In the genomic region with DNA sequence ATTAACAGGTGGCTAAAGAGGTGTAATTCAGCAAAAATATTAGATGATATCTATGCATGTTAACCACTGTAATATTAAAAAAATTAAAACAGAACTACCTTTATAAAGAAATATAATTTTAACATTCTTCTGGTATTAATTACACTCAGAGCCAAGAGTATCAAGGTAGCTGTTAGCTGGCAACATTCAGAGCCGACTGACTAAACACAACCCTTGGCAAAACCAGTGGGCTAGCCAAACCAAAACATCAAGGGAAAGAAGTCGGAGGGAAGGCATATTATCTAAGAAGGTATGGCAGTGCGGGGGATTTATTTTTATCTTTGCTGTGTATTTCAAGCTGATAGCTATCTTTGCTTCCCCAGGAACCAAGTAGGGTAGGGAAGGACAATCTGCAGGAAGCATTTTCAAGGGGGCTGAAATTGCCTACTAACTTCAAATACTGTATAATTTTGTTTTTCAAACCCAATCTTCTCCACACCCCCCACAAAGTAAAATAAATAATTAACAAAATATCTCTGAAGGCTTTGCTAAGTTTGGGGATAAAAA, we compare ENCODE assay signal across 21 cellular contexts. TPM values are rescaled to one million over a fixed set of nuclear protein-coding genes. Genes with fewer than 3 reads are reported as not detected.
DNase-seq lines count a peak whose midpoint lies in the region; ATAC-seq, FAIRE-seq and TF ChIP-seq lines count a peak whose summit lies in the region.
"Had no signal": no experiment of that assay in that cellular context is flagged by ENCODE, and none has a peak within 500 bp of the region (broad histone marks: within the 10 kb centered on the region; RNA-seq: fewer than 3 reads in every experiment).

No MANE protein-coding gene starts in this region.

- H3K4ac ChIP-seq in IMR-90 (ENCODE audit: low read depth, low read length) = no peak overlapping the region
- H3K4ac ChIP-seq in H1 (replicated peaks; ENCODE audit: insufficient read length, low read depth, low read length) = no peak overlapping the region
- no peak overlapping the region for H3K4ac ChIP-seq in neuronal stem cell (ENCODE audit: low read length)

- peaks cover 0 to 3% (median 0%) of the 10 kb centered on the region in 3 donors for H3K4me1 Mint-ChIP-seq in CD8-positive, alpha-beta memory T cell
- H3K4me1 Mint-ChIP-seq: CD14-positive monocyte had no signal

- H3K4me1 ChIP-seq in CD8-positive, alpha-beta memory T cell (ENCODE audit: insufficient read depth, low read length) = no peaks in the 10 kb centered on the region
- H3K4me1 ChIP-seq in IMR-90 (ENCODE audit: control insufficient read depth, insufficient read depth, low read length) (peaks cover 27% of the 10 kb centered on the region), H1 (replicated peaks in 1 of 4; ENCODE audit: control insufficient read depth in 3 of 4, insufficient read depth in 4 of 4, low read length in 3 of 4) (peaks cover 0 to 21% (median 2%) of the 10 kb centered on the region in 4 experiments; a peak in 3 of 7 replicates), neuronal stem cell (ENCODE audit: control insufficient read depth in 2 of 2, insufficient read depth in 1 of 2, low read depth in 1 of 2, low read length in 2 of 2) (peaks cover 0 to 7% of the 10 kb centered on the region in 2 donors)
- H3K4me1 ChIP-seq: A549 had no signal

- BruUV-seq in IMR-90 (replicated peaks; lab: Mats Ljungman, UMichigan) = no TSS peak

- peaks cover 84% of the 10 kb centered on the region for H4K20me1 ChIP-seq in IMR-90 (ENCODE audit: insufficient read depth, low read length)
- no peaks in the 10 kb centered on the region for H4K20me1 ChIP-seq in H1 (replicated peaks in 1 of 2; ENCODE audit: control insufficient read depth in 1 of 2, insufficient read depth in 2 of 2, low read length in 2 of 2)

- H3K4me2 ChIP-seq in IMR-90 (ENCODE audit: low read depth, low read length) (no peak overlapping the region), H1 (ENCODE audit: insufficient read depth in 1 of 2, low read depth in 2 of 2, low read length in 2 of 2) (no peak overlapping the region), neuronal stem cell (ENCODE audit: insufficient read depth, low read length, poor library complexity, severe bottlenecking) (no peak overlapping the region)
- H3K4me2 ChIP-seq: A549, PC-9 had no signal

- H2BK20ac ChIP-seq in IMR-90 (ENCODE audit: low read depth, low read length) = no peak overlapping the region
- H2BK20ac ChIP-seq in H1 (ENCODE audit: low read length) = no peak overlapping the region

- H4K91ac ChIP-seq in IMR-90 (ENCODE audit: insufficient read depth, low read depth, low read length) = no peak overlapping the region
- no peak overlapping the region for H4K91ac ChIP-seq in H1 (replicated peaks; ENCODE audit: insufficient read length, low read length)
- H4K91ac ChIP-seq in neuronal stem cell (ENCODE audit: low read depth, low read length, poor library complexity) = no peak overlapping the region

- TF ChIP-seq CTCF in IMR-90 (conservative IDR thresholded peaks at IDR 0.05; ENCODE audit: low read depth, low read length) (no peak), H1 (IDR thresholded peaks at IDR 0.05; ENCODE audit: control extremely low read depth in 1 of 3, insufficient read depth in 1 of 3, low read depth in 1 of 3, low read length in 3 of 3) (no peak)

- no peak overlapping the region; the same call in 1 of the 2 replicates for H2BK12ac ChIP-seq in H1 (ENCODE audit: low read depth, low read length)
- no peak overlapping the region for H2BK12ac ChIP-seq in neuronal stem cell (ENCODE audit: low read length)

- H3K36me3 Mint-ChIP-seq in CD8-positive, alpha-beta memory T cell = peaks cover 0 to 10% (median 4%) of the 10 kb centered on the region in 3 donors

- H3K23ac ChIP-seq in IMR-90 (ENCODE audit: low read depth, low read length) (no peak overlapping the region), H1 (ENCODE audit: insufficient read length) (no peak overlapping the region), neuronal stem cell (ENCODE audit: low read depth, low read length, poor library complexity) (no peak overlapping the region)

- H4K5ac ChIP-seq in IMR-90 (ENCODE audit: low read depth, low read length) = no peak overlapping the region
- H4K5ac ChIP-seq in H1 (ENCODE audit: insufficient read length, low read depth, low read length) = no peak overlapping the region

- DNase-seq in CD8-positive, alpha-beta memory T cell = no peak
- no peak for DNase-seq in IMR-90
- no peak for DNase-seq in H1 (ENCODE audit: low read depth in 1 of 2, low spot score in 2 of 2)
- DNase-seq in neuronal stem cell (ENCODE audit: low spot score) = no peak
- no peak for DNase-seq in GM19239 (ENCODE audit: insufficient read length, low spot score)
- DNase-seq in middle frontal gyrus (ENCODE audit: extremely low spot score, low spot score) = no peak
- DNase-seq: EL, GF-D8, H7, Kasumi-1, NCI-H1694, NCI-H2081 treated with DMSO at 0.1 percent for 48 hours, PC-9, RPMI8226, SHP77 treated with DMSO at 0.1 percent for 48 hours, SW 1271 had no signal

- no peaks in the 10 kb centered on the region for H3K27me3 ChIP-seq in CD8-positive, alpha-beta memory T cell (ENCODE audit: insufficient read depth, low read length, poor library complexity, severe bottlenecking)
- H3K27me3 ChIP-seq in IMR-90 (ENCODE audit: control insufficient read depth, insufficient read depth, low read length) (no peaks in the 10 kb centered on the region), H1 (replicated peaks in 1 of 4; ENCODE audit: control insufficient read depth in 3 of 4, extremely low read depth in 1 of 4, insufficient read depth in 3 of 4, low read length in 3 of 4) (no peaks in the 10 kb centered on the region), neuronal stem cell (ENCODE audit: control insufficient read depth in 3 of 3, insufficient read depth in 3 of 3, low read depth in 1 of 3, low read length in 3 of 3) (no peaks in the 10 kb centered on the region)

- H3K56ac ChIP-seq in IMR-90 (ENCODE audit: extremely low read depth, insufficient read depth, low read length) (no peak overlapping the region), H1 (replicated peaks; ENCODE audit: insufficient read length, low read depth, low read length) (no peak overlapping the region)

- no peak overlapping the region for H3K4me3 Mint-ChIP-seq in CD8-positive, alpha-beta memory T cell
- H3K4me3 Mint-ChIP-seq: B cell, CD14-positive monocyte had no signal

- no peaks in the 10 kb centered on the region for H3K36me3 ChIP-seq in CD8-positive, alpha-beta memory T cell (ENCODE audit: insufficient read depth, low read length)
- H3K36me3 ChIP-seq in IMR-90 (ENCODE audit: control insufficient read depth, insufficient read depth, low read length) (peaks cover 35% of the 10 kb centered on the region), H1 (ENCODE audit: control insufficient read depth in 2 of 4, insufficient read depth in 4 of 4, low read length in 3 of 4) (no peaks in the 10 kb centered on the region), neuronal stem cell (replicated peaks in 1 of 2; ENCODE audit: control insufficient read depth in 2 of 2, insufficient read depth in 2 of 2, low read length in 2 of 2) (no peaks in the 10 kb centered on the region)

- no peak for FAIRE-seq in H1 (lab: Jason Lieb, UNC)
- no peak for FAIRE-seq in GM19239 (lab: Jason Lieb, UNC)
- FAIRE-seq: A549 had no signal

- H3K79me2 ChIP-seq in H1 (ENCODE audit: control insufficient read depth in 1 of 2, insufficient read depth in 2 of 2, low read length in 2 of 2) = no peaks in the 10 kb centered on the region

- POLR2A ChIA-PET in CD8-positive, alpha-beta memory T cell (lab: Charles Lee) = no interaction called here
- POLR2A ChIA-PET in IMR-90 (lab: Charles Lee; ENCODE audit: unreplicated experiment) = no interaction called here
- POLR2A ChIA-PET in H1 (lab: Charles Lee; ENCODE audit: partially characterized antibody) = no interaction called here

- no peak overlapping the region for H2BK120ac ChIP-seq in IMR-90 (ENCODE audit: low read depth, low read length)
- no peak overlapping the region for H2BK120ac ChIP-seq in H1 (replicated peaks; ENCODE audit: low read depth, low read length)
- no peak overlapping the region for H2BK120ac ChIP-seq in neuronal stem cell (ENCODE audit: low read depth, low read length)

- CTCF ChIA-PET in CD8-positive, alpha-beta memory T cell (lab: Charles Lee) = interaction anchor here (1.4 kb wide), 1 partner anchor 24 kb away, joined by 3 read pairs; a partner anchor contains a TSS
- CTCF ChIA-PET in IMR-90 (lab: Yijun Ruan, JAX) = interaction anchor here (0.7 kb wide), 1 partner anchor 320 kb away, joined by 3 read pairs; no protein-coding TSS in a partner anchor
- CTCF ChIA-PET in H1 (lab: Charles Lee; ENCODE audit: partially characterized antibody) = interaction anchor here (1.0 to 1.6 kb wide), 6 partner anchors 10 to 398 kb away, joined by 3 to 6 read pairs (median 3); no protein-coding TSS in a partner anchor

- H2AK5ac ChIP-seq in IMR-90 (ENCODE audit: low read depth, low read length) (no peak overlapping the region), H1 (ENCODE audit: low read depth, low read length) (no peak overlapping the region), neuronal stem cell (ENCODE audit: low read depth, low read length) (no peak overlapping the region)

- H4K8ac ChIP-seq in IMR-90 (ENCODE audit: low read depth in 2 of 2, low read length in 2 of 2) (no peak overlapping the region; a peak in 1 of 4 replicates), H1 (ENCODE audit: extremely low read depth, insufficient read depth, low read length) (no peak overlapping the region), neuronal stem cell (ENCODE audit: low read depth, low read length) (no peak overlapping the region)

- H3K9me1 ChIP-seq in IMR-90 (ENCODE audit: insufficient read depth, low read length) = peaks cover 11% of the 10 kb centered on the region

- H3K79me1 ChIP-seq in IMR-90 (ENCODE audit: low read depth in 1 of 2, low read length in 2 of 2) (peaks cover 0 to 64% of the 10 kb centered on the region in 2 experiments; a peak in 2 of 4 replicates), H1 (ENCODE audit: low read depth, low read length) (no peaks in the 10 kb centered on the region), neuronal stem cell (ENCODE audit: low read depth, low read length) (no peaks in the 10 kb centered on the region)

- no peak for TF ChIP-seq RAD21 in IMR-90 (IDR thresholded peaks at IDR 0.05; ENCODE audit: low read length)
- TF ChIP-seq RAD21 in H1 (IDR thresholded peaks at IDR 0.05 in 1 of 2, conservative IDR thresholded peaks at IDR 0.05 in 1 of 2; ENCODE audit: low read depth in 2 of 2, low read length in 2 of 2) = no peak

- H3K23me2 ChIP-seq in H1 (ENCODE audit: low read depth, low read length) = no peaks in the 10 kb centered on the region

- H3K9me3 Mint-ChIP-seq in CD8-positive, alpha-beta memory T cell = no peaks in the 10 kb centered on the region
- H3K9me3 Mint-ChIP-seq: CD14-positive monocyte had no signal

- no peaks in the 10 kb centered on the region for H3K27me3 Mint-ChIP-seq in CD8-positive, alpha-beta memory T cell
- H3K27me3 Mint-ChIP-seq: B cell had no signal

- in situ Hi-C loops in IMR-90 (cut with MboI; ENCODE audit: low sequenced_read_pairs) = no loop called here

- H3K9ac ChIP-seq in IMR-90 (ENCODE audit: low read depth, low read length) (no peak overlapping the region), H1 (replicated peaks in 1 of 4; ENCODE audit: extremely low read depth in 1 of 4, low read depth in 3 of 4, low read length in 3 of 4) (no peak overlapping the region), neuronal stem cell (ENCODE audit: low read depth, low read length, poor library complexity) (no peak overlapping the region)

- no peak overlapping the region for H3K4me3 ChIP-seq in CD8-positive, alpha-beta memory T cell (ENCODE audit: low read length)
- H3K4me3 ChIP-seq in IMR-90 (ENCODE audit: insufficient read depth, low read depth, low read length) = no peak overlapping the region
- H3K4me3 ChIP-seq in H1 (ENCODE audit: extremely low read depth in 1 of 4, insufficient read depth in 2 of 4, low read depth in 3 of 4, low read length in 4 of 4) = no peak overlapping the region
- no peak overlapping the region for H3K4me3 ChIP-seq in neuronal stem cell (ENCODE audit: low read length in 2 of 2)
- H3K4me3 ChIP-seq: A549, PC-9, SK-N-MC had no signal

- WGBS in IMR-90 (ENCODE audit: extremely low coverage in 2 of 2, insufficient read length in 1 of 2), 2 experiments = no CpG with 5 or more reads among the region's 3 CpGs
- 90% methylated on average over 3 of the region's 3 CpGs; no CpG with 5 or more reads in 1 of the 2 experiments for WGBS in H1 (ENCODE audit: extremely low coverage in 1 of 2, insufficient coverage in 1 of 2, insufficient read length in 1 of 2, insufficient replicate concordance in 2 of 2, low coverage in 1 of 2, low lambda C conversion rate in 2 of 2, missing lambda C conversion rate in 1 of 2), 2 experiments
- WGBS in neuronal stem cell (ENCODE audit: extremely low coverage in 2 of 2, insufficient read length in 2 of 2, insufficient replicate concordance in 1 of 2), 2 donors = no CpG with 5 or more reads among the region's 3 CpGs

- H3K14ac ChIP-seq in IMR-90 (replicated peaks; ENCODE audit: low read depth, low read length) = no peak overlapping the region
- H3K14ac ChIP-seq in H1 (ENCODE audit: insufficient read length) = no peak overlapping the region
- no peak overlapping the region for H3K14ac ChIP-seq in neuronal stem cell (ENCODE audit: low read length)

- H2BK15ac ChIP-seq in IMR-90 (ENCODE audit: low read depth, low read length) (no peak overlapping the region), H1 (ENCODE audit: low read length) (no peak overlapping the region), neuronal stem cell (ENCODE audit: low read length) (no peak overlapping the region)

- dilution Hi-C loops in IMR-90 (cut with HindIII; ENCODE audit: low sequenced_read_pairs, unreplicated experiment) = no loop called here

- peak overlapping the region in 1 of 8 donors; percentile 50 for H3K27ac Mint-ChIP-seq in CD8-positive, alpha-beta memory T cell
- H3K27ac Mint-ChIP-seq: B cell, CD14-positive monocyte had no signal

- intact Hi-C loops in IMR-90 (cut with micrococcal nuclease) = no loop called here

- TF ChIP-seq POLR2A in IMR-90 (IDR thresholded peaks at IDR 0.05; ENCODE audit: low read depth, low read length) (no peak), H1 (IDR thresholded peaks at IDR 0.05; ENCODE audit: control extremely low read depth in 1 of 2, low read depth in 2 of 2, low read length in 2 of 2) (no peak)

- H3K18ac ChIP-seq in IMR-90 (ENCODE audit: low read depth, low read length) (no peak overlapping the region), H1 (ENCODE audit: extremely low read depth, low read length) (peak overlapping the region; percentile 11; the same call in 1 of the 2 replicates), neuronal stem cell (ENCODE audit: low read length) (no peak overlapping the region)

- H2AFZ ChIP-seq in IMR-90 (replicated peaks; ENCODE audit: low read length, poor library complexity) (no peak overlapping the region), H1 (ENCODE audit: low read length) (no peak overlapping the region), neuronal stem cell (ENCODE audit: low read length) (no peak overlapping the region)
- H2AFZ ChIP-seq: PC-9 had no signal

- no peaks in the 10 kb centered on the region for H3K9me3 ChIP-seq in CD8-positive, alpha-beta memory T cell (ENCODE audit: low read length)
- H3K9me3 ChIP-seq in IMR-90 (ENCODE audit: control insufficient read depth, insufficient read depth, low read length) = no peaks in the 10 kb centered on the region
- H3K9me3 ChIP-seq in H1 (ENCODE audit: insufficient read depth in 2 of 2, low read depth in 1 of 2, low read length in 1 of 2) = no peaks in the 10 kb centered on the region
- no peaks in the 10 kb centered on the region for H3K9me3 ChIP-seq in neuronal stem cell (replicated peaks in 1 of 2; ENCODE audit: control insufficient read depth in 2 of 2, insufficient read depth in 1 of 2, low read depth in 1 of 2, low read length in 2 of 2)
- H3K9me3 ChIP-seq: A549 had no signal

- H2BK5ac ChIP-seq in IMR-90 (ENCODE audit: low read depth, low read length, poor library complexity, severe bottlenecking) (peak overlapping the region; percentile 56), H1 (ENCODE audit: low read depth, low read length) (no peak overlapping the region), neuronal stem cell (ENCODE audit: low read length) (no peak overlapping the region)

- ATAC-seq in IMR-90 (ENCODE audit: low read depth) = no peak
- no peak for ATAC-seq in HG02970 (IDR thresholded peaks at IDR 0.05; ENCODE audit: low FRiP score, unreplicated experiment)
- ATAC-seq: A549 had no signal

- peak overlapping the region; percentile 7 for H3K27ac ChIP-seq in CD8-positive, alpha-beta memory T cell (ENCODE audit: low read depth, low read length)
- H3K27ac ChIP-seq in IMR-90 (ENCODE audit: insufficient read depth, low read length) (0 out of 2 replicates have a peak overlapping the region, but pooled peaks have one; percentile 11), H1 (ENCODE audit: low read depth, low read length) (no peak overlapping the region), neuronal stem cell (replicated peaks; ENCODE audit: low read length) (peak overlapping the region; percentile 45)
- H3K27ac ChIP-seq: A549, PC-9, SK-N-MC had no signal

- TF ChIP-seq EP300 in H1 (IDR thresholded peaks at IDR 0.05; ENCODE audit: borderline replicate concordance in 1 of 2, low read depth in 2 of 2, low read length in 2 of 2) = no peak

- no peak overlapping the region for H2AK9ac ChIP-seq in IMR-90 (replicated peaks; ENCODE audit: low read depth, low read length, poor library complexity)

RNA-seq across cellular contexts. Expression of a gene that starts 24.0 kb away (rescaled TPM):
- total RNA-seq in CD8-positive, alpha-beta memory T cell = 10 to 100 TPM; 90.6 to 91.3 TPM
- polyA plus RNA-seq in CD8-positive, alpha-beta memory T cell = 5.0 TPM
- 92.5 and 137 TPM in 2 replicates for total RNA-seq in IMR-90 (2012; rRNA removed)
- 52.4 and 61.4 TPM in 2 replicates for polyA plus RNA-seq in IMR-90 (2012; rRNA removed)
- 16.4 and 21.9 TPM in 2 replicates for polyA plus RNA-seq in IMR-90 (2012; cell fraction: cytosol; rRNA removed)
- 23.4 and 161 TPM in 2 replicates for polyA plus RNA-seq in IMR-90 (2012; cell fraction: nucleus; rRNA removed; ENCODE audit: low replicate concordance)
- 21.7 and 29.4 TPM in 2 replicates for total RNA-seq in H1 (2021; fragmentation: NEBNext Ultra II Directional; extraction: Animal tissue kit (Norgen Biotek cat#: 25700))
- polyA plus RNA-seq in H1 (2011; rRNA removed) = 4.0 and 6.3 TPM in 2 replicates
- polyA plus RNA-seq in H1 (2011; cell fraction: cytosol; rRNA removed) = 7.1 TPM
- 13.8 TPM for polyA plus RNA-seq in H1 (2011; cell fraction: nucleus; rRNA removed)
- 7.5 to 11.3 TPM (median 7.8 TPM) in 4 replicates for polyA plus RNA-seq in H1 (2012, experiment 1 of 2)
- polyA plus RNA-seq in H1 (2012, experiment 2 of 2) = 1.0 TPM
- polyA plus RNA-seq in H1 (2013, experiment 1 of 2) = 16.5 TPM
- polyA plus RNA-seq in H1 (2013, experiment 2 of 2) = 14.7 TPM
- polyA minus RNA-seq in H1 (2011; rRNA and poly(A)+ RNA removed) = 23.0 and 24.2 TPM in 2 replicates
- polyA minus RNA-seq in H1 (2011; cell fraction: cytosol; rRNA and poly(A)+ RNA removed) = 12.3 TPM
- 79.7 TPM for polyA minus RNA-seq in H1 (2011; cell fraction: nucleus; rRNA and poly(A)+ RNA removed)
- 5.8 TPM for polyA plus RNA-seq in neuronal stem cell (2013, experiment 1 of 2)
- 6.5 TPM for polyA plus RNA-seq in neuronal stem cell (2013, experiment 2 of 2)
